ENCODE assay signal across 8 cellular contexts in genomic region chr11:18321991-18322711, GRCh38. TPM values are rescaled to one million over a fixed set of nuclear protein-coding genes. Genes with fewer than 3 reads are reported as not detected.
A peak's percentile ranks its signal among the peaks of the same experiment; 100 is the strongest.
DNase-seq lines count a peak whose midpoint lies in the region; ATAC-seq, FAIRE-seq and TF ChIP-seq lines count a peak whose summit lies in the region.

GTF2H1 (plus strand) TSS chr11:18322567; CDS start chr11:18333075, 10,508 bp downstream.
HPS5 (minus strand) TSS chr11:18322140; CDS start chr11:18317858, 4,282 bp downstream.

- TF ChIP-seq CTCF in heart right ventricle (IDR thresholded peaks at IDR 0.05) (no peak), upper lobe of right lung (IDR thresholded peaks at IDR 0.05) (no peak)

- peaks cover 0 to 35% (median 0%) of the 10 kb centered on the region in 9 donors for H3K36me3 ChIP-seq in heart right ventricle
- H3K36me3 ChIP-seq in upper lobe of right lung, result peaks cover 22% of the 10 kb centered on the region

- intact Hi-C loops in heart right ventricle (cut with DNase I) (loop anchor here in 8 of 10 donors (1.0 to 10.0 kb wide), 10 partner anchors 60 to 313 kb away; partner anchors contain the start of genes LDHA (in 5 of the 8), SPTY2D1 (in 4 of the 8) and TSG101 (in 2 of the 8)), posterior vena cava (cut with DNase I) (loop anchor here (10.0 kb wide), 2 partner anchors 73 to 83 kb away; partner anchors contain the start of gene LDHA (in 1 of the 2)), upper lobe of right lung (cut with DNase I) (no loop called here)

- H3K27me3 ChIP-seq in heart right ventricle (no peaks in the 10 kb centered on the region), upper lobe of right lung (no peaks in the 10 kb centered on the region)

- TF ChIP-seq POLR2A in GM12892 (IDR thresholded peaks at IDR 0.05; ENCODE audit: low read depth, low read length), result peak; percentile 99

- H3K4me1 ChIP-seq in heart right ventricle, result peaks cover 0 to 59% (median 46%) of the 10 kb centered on the region in 9 donors
- H3K4me1 ChIP-seq in upper lobe of right lung, result peaks cover 43% of the 10 kb centered on the region

- DNase-seq in GM12892 (ENCODE audit: insufficient read length) (peak; percentile 88), NCI-H146 (lab: John Stamatoyannopoulos, UW) (peak; percentile 98), T-helper 1 cell (peak; percentile 90 to 99 (median 95)), amniotic epithelial cell (ENCODE audit: low read depth) (peak; percentile 98), heart right ventricle (peak; percentile 92 to 97), posterior vena cava (ENCODE audit: low spot score) (peak; percentile 98), upper lobe of right lung (peak; percentile 96)

- FAIRE-seq in GM12892 (lab: Jason Lieb, UNC), result peak; percentile 100

- peak within 1 kb of the TSS; percentile 70 to 93 (median 84) for H3K4me3 ChIP-seq in heart right ventricle
- peak within 1 kb of the TSS; percentile 90 for H3K4me3 ChIP-seq in upper lobe of right lung

- H3K27ac ChIP-seq in heart right ventricle, result peak within 1 kb of the TSS; percentile 93 to 99 (median 96)
- peak within 1 kb of the TSS; percentile 98 for H3K27ac ChIP-seq in upper lobe of right lung

- 0 to 1% methylated on average over 61 of the region's 61 CpGs for WGBS in heart right ventricle, 2 donors

- ATAC-seq in HG02852 (IDR thresholded peaks at IDR 0.05; ENCODE audit: unreplicated experiment) (peak; percentile 87), heart right ventricle (peak; percentile 98 to 100 (median 99)), upper lobe of right lung (peak; percentile 98)

- H3K9me3 ChIP-seq in heart right ventricle (no peaks in the 10 kb centered on the region), upper lobe of right lung (no peaks in the 10 kb centered on the region)

RNA-seq across cellular contexts. Expression of gene GTF2H1, which starts in this region (rescaled TPM):
- 37.8 TPM for polyA plus RNA-seq in GM12892 (2012; ENCODE audit: missing spikeins)
- total RNA-seq in heart right ventricle, result 10 to 100 TPM; 19.6 to 27.9 (median 25.2) TPM
- 10 to 100 TPM; 14.9 to 15.5 TPM for polyA plus RNA-seq in heart right ventricle
- 10 to 100 TPM; 38.6 to 39.1 TPM for total RNA-seq in posterior vena cava
- 40.8 TPM for total RNA-seq in upper lobe of right lung

RNA-seq across cellular contexts. Expression of gene HPS5, which starts in this region (rescaled TPM):
- 17.9 TPM for polyA plus RNA-seq in GM12892 (2012; ENCODE audit: missing spikeins)
- total RNA-seq in heart right ventricle (10 to 100 TPM in 9 of 10 donors, 1 to 10 TPM in 1; 9.9 to 14.9 (median 12.5) TPM), posterior vena cava (10 to 100 TPM; 12.8 to 16.4 TPM), upper lobe of right lung (33.0 TPM)
- polyA plus RNA-seq in heart right ventricle, result 1 to 10 TPM; 5.3 to 5.5 TPM

Comparison
In these comparisons a context has a peak if more than half of its experiments do, and no peak if none do; other contexts are left out.
1. Peak in every context shown above with its lines: DNase-seq, ATAC-seq, H3K4me3 ChIP-seq and H3K27ac ChIP-seq.